ENCODE assay signal across 12 cellular contexts in genomic region chr10:98344589-98345038, GRCh38.
DNase-seq lines count a peak whose midpoint lies in the region; ATAC-seq and TF ChIP-seq lines count a peak whose summit lies in the region.
"Had no signal": no experiment of that assay in that cellular context is flagged by ENCODE, and none has a peak within 500 bp of the region (broad histone marks: within the 10 kb centered on the region; RNA-seq: fewer than 3 reads in every experiment).

No MANE protein-coding gene starts in this region.

- no peak overlapping the region for H3K27ac ChIP-seq in psoas muscle
- H3K27ac ChIP-seq: neural progenitor cell had no signal

- WGBS in psoas muscle, 3 donors = 32 to 33% (median 33%) methylated on average over 6 of the region's 6 CpGs

- no peak overlapping the region for H3K4me3 Mint-ChIP-seq in glutamatergic neuron (ENCODE audit: unreplicated experiment)
- H3K4me3 Mint-ChIP-seq: activated CD8-positive, alpha-beta memory T cell treated with anti-CD3 and anti-CD28 coated beads, Interleukin-2, amount 10 ng/mL, durations not matched to agents 7 days and 5 days; neural progenitor cell had no signal

- peaks cover 32% of the 10 kb centered on the region for H3K36me3 Mint-ChIP-seq in glutamatergic neuron (ENCODE audit: unreplicated experiment)
- H3K36me3 Mint-ChIP-seq: activated CD8-positive, alpha-beta memory T cell treated with anti-CD3 and anti-CD28 coated beads, Interleukin-2, amount 10 ng/mL, durations not matched to agents 7 days and 5 days had no signal

- H3K27ac Mint-ChIP-seq in glutamatergic neuron (ENCODE audit: unreplicated experiment) = no peak overlapping the region
- H3K27ac Mint-ChIP-seq: activated CD8-positive, alpha-beta memory T cell treated with anti-CD3 and anti-CD28 coated beads, Interleukin-2, amount 10 ng/mL, durations not matched to agents 7 days and 5 days; neural progenitor cell had no signal

- DNase-seq in DMS153 treated with DMSO at 0.1 percent for 48 hours (lab: John Stamatoyannopoulos, UW; ENCODE audit: unreplicated experiment) = peak; percentile 30
- peak; percentile 96 for DNase-seq in fibroblast of villous mesenchyme (ENCODE audit: low read depth)
- DNase-seq in psoas muscle = peak; percentile 90 to 93
- DNase-seq in glutamatergic neuron = no peak
- DNase-seq in NCI-H774 (lab: John Stamatoyannopoulos, UW) = no peak
- DNase-seq in activated CD4-positive, alpha-beta T cell treated with anti-CD3 and anti-CD28 coated beads, Interleukin-2, amount 50 U/mL, for 1 hour = no peak
- DNase-seq: activated CD8-positive, alpha-beta memory T cell treated with anti-CD3 and anti-CD28 coated beads, Interleukin-2, amount 10 ng/mL, durations not matched to agents 7 days and 5 days; NCI-H2081 treated with DMSO at 0.1 percent for 48 hours; SW 1271 had no signal

- H3K4me1 ChIP-seq in psoas muscle = peaks cover 14% of the 10 kb centered on the region

- H3K9me3 Mint-ChIP-seq in glutamatergic neuron (ENCODE audit: unreplicated experiment) = peaks cover 6% of the 10 kb centered on the region

- no peak for TF ChIP-seq CTCF in fibroblast of villous mesenchyme (IDR thresholded peaks at IDR 0.05; ENCODE audit: insufficient read depth, low read depth, low read length)
- no peak for TF ChIP-seq CTCF in psoas muscle (IDR thresholded peaks at IDR 0.05)
- TF ChIP-seq CTCF in glutamatergic neuron (IDR thresholded peaks at IDR 0.05; ENCODE audit: partially characterized antibody, unreplicated experiment) = no peak

- peaks cover 2% of the 10 kb centered on the region for H3K4me1 Mint-ChIP-seq in glutamatergic neuron (ENCODE audit: low read depth, unreplicated experiment)

- peaks cover 3% of the 10 kb centered on the region for H3K27me3 Mint-ChIP-seq in glutamatergic neuron (ENCODE audit: unreplicated experiment)

- H3K4me3 ChIP-seq in fibroblast of villous mesenchyme (ENCODE audit: low read depth, low read length) (no peak overlapping the region), psoas muscle (no peak overlapping the region)
- H3K4me3 ChIP-seq: neural progenitor cell had no signal

- peak in 3 of 4 donors; percentile 15 to 41 (median 23) for ATAC-seq in psoas muscle
- ATAC-seq in HG03571 (IDR thresholded peaks at IDR 0.05; ENCODE audit: unreplicated experiment) = no peak
- ATAC-seq: activated CD8-positive, alpha-beta memory T cell treated with anti-CD3 and anti-CD28 coated beads, Interleukin-2, amount 10 ng/mL, durations not matched to agents 7 days and 5 days had no signal

- intact Hi-C loops in psoas muscle (cut with DNase I) = loop anchor here in 1 of 2 donors (5.0 kb wide), 1 partner anchor 68 kb away; no protein-coding TSS in a partner anchor

- H3K36me3 ChIP-seq in psoas muscle (ENCODE audit: insufficient read depth in 1 of 2, low read depth in 1 of 2) = no peaks in the 10 kb centered on the region
- H3K36me3 ChIP-seq: neural progenitor cell had no signal

- peaks cover 0 to 2% (median 0%) of the 10 kb centered on the region in 3 donors for H3K27me3 ChIP-seq in psoas muscle (ENCODE audit: insufficient read depth in 3 of 3, low read length in 2 of 3)
- H3K27me3 ChIP-seq: neural progenitor cell had no signal

- H3K9me3 ChIP-seq in psoas muscle = no peaks in the 10 kb centered on the region

TF ChIP-seq in PFSK-1, 5 proteins besides CTCF, POLR2A, EP300 and RAD21:
- TF ChIP-seq FOXP2 (optimal IDR thresholded peaks at IDR 0.05; ENCODE audit: borderline replicate concordance, extremely low read depth, extremely low read length, insufficient read depth) (peak; percentile 56), TAF1 (IDR thresholded peaks at IDR 0.05; ENCODE audit: borderline replicate concordance, insufficient read depth, low read length) (no peak), SIN3A (IDR thresholded peaks at IDR 0.05; ENCODE audit: borderline replicate concordance, insufficient read depth, low read length) (no peak)

Comparison
In these comparisons a context has a peak if more than half of its experiments do, and no peak if none do; other contexts are left out.
1. DNase-seq: peak in DMS153 treated with DMSO at 0.1 percent for 48 hours (single experiment), fibroblast of villous mesenchyme (single experiment) and psoas muscle (2 of 2); none in glutamatergic neuron (single experiment), NCI-H774 (single experiment) and activated CD4-positive, alpha-beta T cell treated with anti-CD3 and anti-CD28 coated beads, Interleukin-2, amount 50 U/mL, for 1 hour (single experiment).